In the genomic region with DNA sequence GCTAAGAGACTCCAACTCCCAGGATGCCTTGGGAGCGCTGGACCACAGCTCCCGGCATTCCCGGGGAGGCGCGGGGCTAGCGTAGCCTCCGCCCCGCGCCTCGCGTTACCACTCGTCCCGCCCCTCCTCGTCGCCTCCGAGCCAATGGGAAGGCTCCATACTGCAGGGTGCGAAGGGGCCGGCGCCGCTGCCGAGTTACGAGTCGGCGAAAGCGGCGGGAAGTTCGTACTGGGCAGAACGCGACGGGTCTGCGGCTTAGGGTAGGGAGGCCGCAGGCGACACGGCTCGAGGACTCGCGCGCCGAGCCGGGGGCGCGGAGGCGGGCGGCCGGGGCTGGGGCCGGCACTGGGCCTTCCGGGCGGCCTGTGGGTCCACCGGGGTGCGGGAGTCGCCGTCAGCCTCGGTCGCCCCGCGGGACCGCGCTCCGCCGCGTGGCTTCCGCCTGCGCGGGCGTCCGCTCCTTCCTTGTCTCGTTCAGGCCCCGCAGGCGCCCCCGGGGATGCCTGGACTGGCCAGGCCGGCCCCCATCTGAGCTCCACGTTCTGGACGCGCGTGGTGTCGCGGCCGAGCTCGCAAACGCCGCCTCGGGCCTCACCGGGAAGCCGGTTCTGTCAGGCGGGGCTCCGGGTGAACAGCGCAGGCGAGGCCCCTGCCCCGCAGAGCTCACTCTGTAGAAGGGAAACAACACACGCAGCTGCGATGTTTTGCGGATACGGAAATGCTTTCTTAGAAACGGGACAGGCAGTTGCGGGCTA, we compare ENCODE assay signal across 8 cellular contexts. TPM values are rescaled to one million over a fixed set of nuclear protein-coding genes. Genes with fewer than 3 reads are reported as not detected.
DNase-seq lines count a peak whose midpoint lies in the region; ATAC-seq and TF ChIP-seq lines count a peak whose summit lies in the region.

A gene with protein sequence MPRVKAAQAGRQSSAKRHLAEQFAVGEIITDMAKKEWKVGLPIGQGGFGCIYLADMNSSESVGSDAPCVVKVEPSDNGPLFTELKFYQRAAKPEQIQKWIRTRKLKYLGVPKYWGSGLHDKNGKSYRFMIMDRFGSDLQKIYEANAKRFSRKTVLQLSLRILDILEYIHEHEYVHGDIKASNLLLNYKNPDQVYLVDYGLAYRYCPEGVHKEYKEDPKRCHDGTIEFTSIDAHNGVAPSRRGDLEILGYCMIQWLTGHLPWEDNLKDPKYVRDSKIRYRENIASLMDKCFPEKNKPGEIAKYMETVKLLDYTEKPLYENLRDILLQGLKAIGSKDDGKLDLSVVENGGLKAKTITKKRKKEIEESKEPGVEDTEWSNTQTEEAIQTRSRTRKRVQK (plus strand): TSS at position 195 of the 755 bp plus-strand sequence. CDS start 36,090 bp downstream, outside the sequence.

- DNase-seq in C1 segment of cervical spinal cord (lab: John Stamatoyannopoulos, UW) (peak; percentile 62 to 97 (median 94)), NCI-H526 treated with DMSO at 0.1 percent for 48 hours (lab: John Stamatoyannopoulos, UW) (peak; percentile 93), coronary artery (ENCODE audit: low spot score) (peak; percentile 94), left colon (peak; percentile 94 to 98)
- peak; percentile 96 for DNase-seq in activated CD4-positive, alpha-beta T cell treated with anti-CD3 and anti-CD28 coated beads for 48 hours
- peak; percentile 91 to 93 for DNase-seq in stimulated activated CD4-positive, alpha-beta T cell treated with anti-CD3 and anti-CD28 coated beads, Interleukin-1b, Interleukin-23, amount 100 ng/mL, for 4 hours (ENCODE audit: low read depth in 2 of 2)

- no peak for TF ChIP-seq CTCF in coronary artery (IDR thresholded peaks at IDR 0.05)

- H3K27ac ChIP-seq in coronary artery: peak within 1 kb of the TSS in 1 of 2 donors; percentile 17

- ATAC-seq in GM19351 (IDR thresholded peaks at IDR 0.05; ENCODE audit: unreplicated experiment) (peak; percentile 96), HG03520 (IDR thresholded peaks at IDR 0.05; ENCODE audit: unreplicated experiment) (peak; percentile 97), left colon (peak; percentile 100)

- intact Hi-C loops in left colon (cut with DNase I, micrococcal nuclease): no loop called here

- H3K4me3 ChIP-seq in coronary artery: peak within 1 kb of the TSS; percentile 74

RNA-seq across cellular contexts. Expression of the gene that starts here (rescaled TPM):
- 10 to 100 TPM; 11.3 to 14.6 TPM for total RNA-seq in left colon
